1 cellular context compared by ENCODE assay signal in the genomic region with DNA sequence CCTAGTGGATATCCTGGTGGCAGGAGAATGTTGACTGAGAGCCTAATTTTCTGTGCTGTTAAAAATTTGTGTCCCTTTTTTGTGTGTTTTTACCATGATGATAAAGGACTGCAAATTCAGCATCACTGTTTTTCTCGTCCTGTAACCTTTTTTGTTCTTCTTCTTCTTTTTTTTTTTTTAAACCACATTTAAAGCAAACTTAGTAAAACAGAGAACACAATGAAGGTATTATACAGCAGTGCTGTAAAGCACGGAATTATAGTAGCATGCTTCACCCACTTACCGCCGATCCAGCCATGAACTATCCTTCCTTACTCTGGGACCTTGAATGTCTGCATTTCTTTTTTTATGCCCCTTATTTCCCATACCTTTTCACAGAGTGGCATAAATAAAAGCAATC.
TF ChIP-seq lines count a peak whose summit lies in the region.

No MANE protein-coding gene starts in this region.

TF ChIP-seq in WTC11, 78 proteins besides CTCF, POLR2A, EP300 and RAD21 (continued from another document):
- TF ChIP-seq ERG (CRISPR knock-in tag; IDR thresholded peaks at IDR 0.05) (no peak), GABPB1 (CRISPR knock-in tag; IDR thresholded peaks at IDR 0.05) (no peak), JAZF1 (CRISPR knock-in tag; IDR thresholded peaks at IDR 0.05) (no peak), FOXJ3 (CRISPR knock-in tag; IDR thresholded peaks at IDR 0.05; ENCODE audit: borderline replicate concordance) (no peak)
